In the genomic region with DNA sequence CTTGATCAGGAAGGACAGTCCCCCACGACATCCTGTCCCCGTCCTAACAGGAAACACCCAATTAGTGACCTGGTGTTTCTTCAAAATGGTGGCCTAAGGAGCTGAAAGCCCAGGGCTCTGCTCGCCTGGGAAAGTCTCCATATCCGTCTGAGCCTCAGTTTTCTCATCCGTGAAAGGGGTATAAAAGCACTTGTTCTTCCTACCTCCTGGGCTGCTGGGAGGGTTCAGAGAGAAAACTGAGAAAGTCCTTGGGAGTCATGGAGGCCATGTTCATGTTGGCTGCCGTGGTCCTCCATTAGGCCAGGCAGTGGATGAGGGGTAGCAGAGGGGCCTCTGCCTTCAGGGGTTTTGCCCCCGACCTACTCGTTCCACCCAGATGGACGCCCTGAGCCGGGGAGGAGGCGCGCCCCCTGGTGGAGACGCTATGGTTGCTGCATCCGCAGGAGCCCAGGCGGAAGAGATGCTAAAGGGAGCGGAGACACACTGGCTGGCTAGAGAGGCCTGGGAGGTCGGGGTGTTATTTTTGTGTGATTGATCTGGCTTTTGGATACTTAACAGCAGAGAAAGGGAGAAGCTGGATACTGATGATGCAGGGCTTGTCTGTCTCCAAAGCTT, we compare ENCODE assay signal across 8 cellular contexts.
DNase-seq lines count a peak whose midpoint lies in the region; ATAC-seq and TF ChIP-seq lines count a peak whose summit lies in the region.

No MANE protein-coding gene starts in this region.

- no peaks in the 10 kb centered on the region for H3K9me3 Mint-ChIP-seq in activated T-helper 2 cell treated with anti-CD3 and anti-CD28 coated beads, Interferon-gamma antibody, Interleukin-2, Interleukin-4, amounts not matched to agents 10 μg/mL and 5 μg/mL and 100 μg/mL, durations not matched to agents 14 hours and 24 hours and 36 hours

- no peaks in the 10 kb centered on the region for H3K27me3 Mint-ChIP-seq in activated T-helper 2 cell treated with anti-CD3 and anti-CD28 coated beads, Interferon-gamma antibody, Interleukin-2, Interleukin-4, amounts not matched to agents 10 μg/mL and 5 μg/mL and 100 μg/mL, durations not matched to agents 14 hours and 24 hours and 36 hours (ENCODE audit: low read depth)

- no peaks in the 10 kb centered on the region for H3K9me3 ChIP-seq in right atrium auricular region

- intact Hi-C loops in activated T-helper 2 cell treated with anti-CD3 and anti-CD28 coated beads, Interferon-gamma antibody, Interleukin-2, Interleukin-4, amounts not matched to agents 10 μg/mL and 5 μg/mL and 100 μg/mL, durations not matched to agents 14 hours and 24 hours and 36 hours (cut with micrococcal nuclease), result loop anchor here (1.0 kb wide), 1 partner anchor 148 kb away; no protein-coding TSS in a partner anchor

- no peak overlapping the region for H3K27ac ChIP-seq in right atrium auricular region

- H3K36me3 ChIP-seq in right atrium auricular region, result peaks cover 5% of the 10 kb centered on the region

- H3K4me1 Mint-ChIP-seq in activated T-helper 2 cell treated with anti-CD3 and anti-CD28 coated beads, Interferon-gamma antibody, Interleukin-2, Interleukin-4, amounts not matched to agents 10 μg/mL and 5 μg/mL and 100 μg/mL, durations not matched to agents 14 hours and 24 hours and 36 hours (ENCODE audit: low read depth), result peaks cover 6% of the 10 kb centered on the region

- H3K4me3 Mint-ChIP-seq in activated T-helper 2 cell treated with anti-CD3 and anti-CD28 coated beads, Interferon-gamma antibody, Interleukin-2, Interleukin-4, amounts not matched to agents 10 μg/mL and 5 μg/mL and 100 μg/mL, durations not matched to agents 14 hours and 24 hours and 36 hours (ENCODE audit: low read depth), result no peak overlapping the region

- H3K4me1 ChIP-seq in right atrium auricular region, result peaks cover 0 to 11% of the 10 kb centered on the region in 2 donors

- TF ChIP-seq CTCF in NB4 (IDR thresholded peaks at IDR 0.05; ENCODE audit: low read depth, low read length) (peak; percentile 40), right atrium auricular region (IDR thresholded peaks at IDR 0.05) (peak; percentile 26 to 69)

- H3K4me3 ChIP-seq in NB4 (ENCODE audit: low read depth, low read length), result no peak overlapping the region
- H3K4me3 ChIP-seq in right atrium auricular region, result no peak overlapping the region

- no peak for TF ChIP-seq POLR2A in NB4 (IDR thresholded peaks at IDR 0.05; ENCODE audit: extremely low read depth, insufficient read length)

- DNase-seq in CD1c-positive myeloid dendritic cell (ENCODE audit: extremely low spot score), result peak; percentile 37
- peak; percentile 25 for DNase-seq in NB4 (ENCODE audit: low read depth)
- DNase-seq in activated T-helper 2 cell treated with anti-CD3 and anti-CD28 coated beads, Interferon-gamma antibody, Interleukin-2, Interleukin-4, amounts not matched to agents 10 μg/mL and 5 μg/mL and 100 μg/mL, durations not matched to agents 14 hours and 24 hours and 36 hours (ENCODE audit: low spot score), result peak; percentile 32
- no peak for DNase-seq in right atrium auricular region (ENCODE audit: low spot score)
- DNase-seq in stimulated activated CD4-positive, alpha-beta T cell treated with anti-CD3 and anti-CD28 coated beads, Interleukin-4, amount 100 ng/mL, for 1 hour, result peak; percentile 68
- DNase-seq in DMS79 treated with DMSO at 0.1 percent for 48 hours (lab: John Stamatoyannopoulos, UW), result no peak
- DNase-seq in SHP77 treated with DMSO at 0.1 percent for 48 hours (lab: John Stamatoyannopoulos, UW), result no peak

- ATAC-seq in GM18498 (IDR thresholded peaks at IDR 0.05; ENCODE audit: unreplicated experiment), result no peak

- H3K27ac Mint-ChIP-seq in activated T-helper 2 cell treated with anti-CD3 and anti-CD28 coated beads, Interferon-gamma antibody, Interleukin-2, Interleukin-4, amounts not matched to agents 10 μg/mL and 5 μg/mL and 100 μg/mL, durations not matched to agents 14 hours and 24 hours and 36 hours, result no peak overlapping the region

- no peaks in the 10 kb centered on the region for H3K27me3 ChIP-seq in right atrium auricular region

- H3K36me3 Mint-ChIP-seq in activated T-helper 2 cell treated with anti-CD3 and anti-CD28 coated beads, Interferon-gamma antibody, Interleukin-2, Interleukin-4, amounts not matched to agents 10 μg/mL and 5 μg/mL and 100 μg/mL, durations not matched to agents 14 hours and 24 hours and 36 hours (ENCODE audit: low read depth), result no peaks in the 10 kb centered on the region

Comparison
In these comparisons a context has a peak if more than half of its experiments do, and no peak if none do; other contexts are left out.
1. DNase-seq: peak in CD1c-positive myeloid dendritic cell (single experiment), NB4 (single experiment), activated T-helper 2 cell treated with anti-CD3 and anti-CD28 coated beads, Interferon-gamma antibody, Interleukin-2, Interleukin-4, amounts not matched to agents 10 μg/mL and 5 μg/mL and 100 μg/mL, durations not matched to agents 14 hours and 24 hours and 36 hours (single experiment) and stimulated activated CD4-positive, alpha-beta T cell treated with anti-CD3 and anti-CD28 coated beads, Interleukin-4, amount 100 ng/mL, for 1 hour (single experiment); none in right atrium auricular region (single experiment), DMS79 treated with DMSO at 0.1 percent for 48 hours (single experiment) and SHP77 treated with DMSO at 0.1 percent for 48 hours (single experiment).